ENCODE assay signal across 15 cellular contexts in genomic region chr6:125585470-125585869, GRCh38.
"Had no signal": no experiment of that assay in that cellular context is flagged by ENCODE, and none has a peak within 500 bp of the region (broad histone marks: within the 10 kb centered on the region; RNA-seq: fewer than 3 reads in every experiment).

No MANE protein-coding gene starts in this region.

- ATAC-seq: activated CD4-positive, CD25-positive, alpha-beta regulatory T cell treated with anti-CD3 and anti-CD28 coated beads, Interleukin-2, amount 50 U/mL, for 24 hours; activated CD8-positive, alpha-beta T cell treated with anti-CD3 and anti-CD28 coated beads, Interleukin-2, amount 10 ng/mL, durations not matched to agents 7 days and 5 days had no signal

- FAIRE-seq: islet of Langerhans had no signal

- H3K36me3 ChIP-seq: lower lobe of right lung had no signal

- H3K9me3 ChIP-seq: lower lobe of right lung had no signal

- H3K4me3 ChIP-seq: lower lobe of right lung, skin epidermis had no signal

- H3K27ac ChIP-seq: lower lobe of right lung, skin epidermis had no signal

- DNase-seq: activated CD4-positive, alpha-beta T cell treated with anti-CD3 and anti-CD28 coated beads, Interleukin-2, amount 10 ng/mL, durations not matched to agents 7 days and 5 days; activated CD8-positive, alpha-beta T cell treated with anti-CD3 and anti-CD28 coated beads, Interleukin-2, amount 10 ng/mL, durations not matched to agents 7 days and 5 days; activated naive CD4-positive, alpha-beta T cell treated with anti-CD3 and anti-CD28 coated beads for 36 hours; activated T-cell treated with anti-CD3 and anti-CD28 coated beads, Interleukin-2, amount 50 U/mL, for 24 hours; cortex of kidney; glutamatergic neuron; hippocampal formation; left cardiac atrium; lower lobe of right lung; midbrain; stimulated activated CD4-positive, alpha-beta T cell treated with anti-CD3 and anti-CD28 coated beads, Interleukin-15, amount 100 ng/mL, for 24 hours; stimulated activated CD4-positive, alpha-beta T cell treated with anti-CD3 and anti-CD28 coated beads, Interleukin-2, amount 100 ng/mL, for 48 hours had no signal

- H3K4me1 ChIP-seq: lower lobe of right lung had no signal
